14 cellular contexts compared by ENCODE assay signal in the genomic region with DNA sequence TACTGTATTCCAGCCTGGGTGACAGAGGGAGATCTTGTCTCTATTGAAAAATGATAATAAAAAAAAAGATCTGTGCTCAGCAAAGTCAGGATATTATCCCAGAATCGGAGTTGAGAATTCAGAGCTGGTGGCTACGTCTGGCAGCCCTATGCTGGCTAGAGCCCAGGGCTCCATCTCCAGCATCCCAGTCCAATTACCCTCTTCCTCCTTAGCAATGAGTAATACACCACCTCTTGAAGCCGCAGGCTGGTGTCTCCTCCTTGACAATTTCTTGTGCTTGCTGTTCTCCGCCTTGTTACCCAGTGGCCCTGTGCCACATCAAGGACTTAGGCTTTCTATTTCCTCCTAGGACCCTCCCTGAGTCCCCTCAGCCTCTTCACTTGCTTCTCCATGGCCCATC. TPM values are rescaled to one million over a fixed set of nuclear protein-coding genes. Genes with fewer than 3 reads are reported as not detected.
A peak's percentile ranks its signal among the peaks of the same experiment; 100 is the strongest.
DNase-seq lines count a peak whose midpoint lies in the region; TF ChIP-seq lines count a peak whose summit lies in the region.
"Had no signal": no experiment of that assay in that cellular context is flagged by ENCODE, and none has a peak within 500 bp of the region (broad histone marks: within the 10 kb centered on the region; RNA-seq: fewer than 3 reads in every experiment).

No MANE protein-coding gene starts in this region.

- in situ Hi-C loops in transverse colon (cut with MboI; ENCODE audit: low pct_ligation_motif_present in 1 of 4, low pct_unique_long_range_greater_than_20kb in 1 of 4, low sequenced_read_pairs in 3 of 4) = no loop called here

- TF ChIP-seq CTCF in endodermal cell (conservative IDR thresholded peaks at IDR 0.05) = no peak
- TF ChIP-seq CTCF in osteoblast (IDR thresholded peaks at IDR 0.05; ENCODE audit: extremely low read depth, low read depth, low read length) = no peak
- no peak for TF ChIP-seq CTCF in transverse colon (IDR thresholded peaks at IDR 0.05)

- H3K9me3 ChIP-seq in endodermal cell (ENCODE audit: control insufficient read depth, low read length) = no peaks in the 10 kb centered on the region
- H3K9me3 ChIP-seq in osteoblast (ENCODE audit: low read depth, low read length) = no peaks in the 10 kb centered on the region
- H3K9me3 ChIP-seq in transverse colon = no peaks in the 10 kb centered on the region
- H3K9me3 ChIP-seq: SJSA1 had no signal

- peaks cover 12% of the 10 kb centered on the region for H3K4me1 Mint-ChIP-seq in endodermal cell
- H3K4me1 Mint-ChIP-seq: CD4-positive, alpha-beta memory T cell had no signal

- TF ChIP-seq EP300 in transverse colon (IDR thresholded peaks at IDR 0.05; ENCODE audit: low read depth) = no peak

- no peaks in the 10 kb centered on the region for H3K79me2 ChIP-seq in osteoblast (ENCODE audit: insufficient read depth, low read length)

- H3K9ac ChIP-seq in endodermal cell (ENCODE audit: extremely low read depth, low read length, poor library complexity, severe bottlenecking) = no peak overlapping the region

- no peak overlapping the region for H3K27ac Mint-ChIP-seq in endodermal cell
- H3K27ac Mint-ChIP-seq: HFFc6 had no signal

- no peak for TF ChIP-seq POLR2A in transverse colon (IDR thresholded peaks at IDR 0.05)

- intact Hi-C loops in transverse colon (cut with DNase I; ENCODE audit: low total_unique reads) = no loop called here

- peak; percentile 49 for DNase-seq in Daoy (ENCODE audit: low read depth)
- peak; percentile 41 for DNase-seq in HT1080 (ENCODE audit: low read depth)
- DNase-seq in endodermal cell = peak; percentile 41
- peak; percentile 80 for DNase-seq in osteoblast (ENCODE audit: insufficient read length, low spot score, missing footprints)
- DNase-seq in transverse colon = no peak
- DNase-seq in GF-D8 (lab: John Stamatoyannopoulos, UW) = no peak
- DNase-seq in DMS79 (lab: John Stamatoyannopoulos, UW) = no peak
- DNase-seq: CD4-positive, alpha-beta memory T cell; DND-41; HFFc6; NCI-H187 treated with DMSO at 0.1 percent for 48 hours; NCI-H446 treated with DMSO at 0.1 percent for 48 hours; NCI-H774 had no signal

- no peaks in the 10 kb centered on the region for H3K36me3 Mint-ChIP-seq in endodermal cell (ENCODE audit: low read depth)
- H3K36me3 Mint-ChIP-seq: CD4-positive, alpha-beta memory T cell had no signal

- H3K4me1 ChIP-seq in endodermal cell (ENCODE audit: control insufficient read depth, insufficient read depth, low read length) (no peaks in the 10 kb centered on the region), osteoblast (ENCODE audit: insufficient read depth, low read length) (peaks cover 16% of the 10 kb centered on the region), transverse colon (no peaks in the 10 kb centered on the region)

- no peak overlapping the region for H3K4me3 ChIP-seq in endodermal cell (ENCODE audit: low read length)
- H3K4me3 ChIP-seq in osteoblast (ENCODE audit: insufficient read depth, low read length) = no peak overlapping the region
- no peak overlapping the region for H3K4me3 ChIP-seq in transverse colon
- H3K4me3 ChIP-seq: SJSA1 had no signal

- no peak overlapping the region for H3K4me3 Mint-ChIP-seq in endodermal cell
- H3K4me3 Mint-ChIP-seq: CD4-positive, alpha-beta memory T cell; HFFc6 had no signal

- no peak overlapping the region for H3K27ac ChIP-seq in endodermal cell (ENCODE audit: low read depth, low read length)
- H3K27ac ChIP-seq in osteoblast (ENCODE audit: low read depth, low read length) = no peak overlapping the region
- H3K27ac ChIP-seq in transverse colon = no peak overlapping the region
- H3K27ac ChIP-seq: SJSA1 had no signal

- H3K27me3 Mint-ChIP-seq in endodermal cell (ENCODE audit: insufficient read depth) = peaks cover 15% of the 10 kb centered on the region

- H2AFZ ChIP-seq in osteoblast (ENCODE audit: low read length) = no peak overlapping the region

- H3K9me3 Mint-ChIP-seq in endodermal cell = no peaks in the 10 kb centered on the region
- H3K9me3 Mint-ChIP-seq: HFFc6 had no signal

- H3K36me3 ChIP-seq in endodermal cell (ENCODE audit: control insufficient read depth, insufficient read depth, low read length) (no peaks in the 10 kb centered on the region), osteoblast (ENCODE audit: insufficient read depth, low read length) (no peaks in the 10 kb centered on the region), transverse colon (no peaks in the 10 kb centered on the region)
- H3K36me3 ChIP-seq: SJSA1 had no signal

- no peak overlapping the region for H3K4me2 ChIP-seq in osteoblast (ENCODE audit: insufficient read depth, low read length)

- H4K20me1 ChIP-seq in osteoblast (ENCODE audit: insufficient read depth, low read length) = no peaks in the 10 kb centered on the region

- WGBS in endodermal cell (ENCODE audit: insufficient coverage in 1 of 2, insufficient read length in 1 of 2), 2 experiments = 90 to 93% methylated on average over 2 to 4 of the region's 4 CpGs
- WGBS in transverse colon (ENCODE audit: low coverage in 1 of 2), 2 donors = 70 to 87% methylated on average over 1 to 4 of the region's 4 CpGs

- H3K27me3 ChIP-seq in endodermal cell (ENCODE audit: control insufficient read depth, insufficient read depth, low read length, poor library complexity, severe bottlenecking) = no peaks in the 10 kb centered on the region
- H3K27me3 ChIP-seq in osteoblast (ENCODE audit: insufficient read depth, low read length) = no peaks in the 10 kb centered on the region
- H3K27me3 ChIP-seq in transverse colon = no peaks in the 10 kb centered on the region
- H3K27me3 ChIP-seq: SJSA1 had no signal

RNA-seq across cellular contexts. Expression of gene DDX11, which starts 38.4 kb away (rescaled TPM):
- 36.1 and 36.8 TPM in 2 replicates for total RNA-seq in Daoy (2014; rRNA removed; shearing (Covaris generic))
- 38.2 and 41.1 TPM in 2 replicates for total RNA-seq in HT1080 (2014; rRNA removed; shearing (Covaris generic))
- polyA plus RNA-seq in HT1080 (2015; cell fraction: cytosol; rRNA removed) = 19.0 and 20.6 TPM in 2 replicates
- polyA plus RNA-seq in HT1080 (2015; cell fraction: nucleus; rRNA removed) = 186 and 190 TPM in 2 replicates
- total RNA-seq in endodermal cell (100 to 1,000 TPM; 136 to 298 TPM), osteoblast (15.9 and 28.9 TPM in 2 replicates), transverse colon (100 to 1,000 TPM in 1 of 4 donors, 10 to 100 TPM in 3; 28.6 to 161 (median 46.5) TPM)
- polyA plus RNA-seq in endodermal cell (2013, experiment 1 of 2) = 70.7 TPM
- 52.5 TPM for polyA plus RNA-seq in endodermal cell (2013, experiment 2 of 2)

Comparison
In these comparisons a context has a peak if more than half of its experiments do, and no peak if none do; other contexts are left out.
1. DNase-seq: peak in Daoy (single experiment), HT1080 (single experiment), endodermal cell (single experiment) and osteoblast (single experiment); none in transverse colon (single experiment), GF-D8 (single experiment) and DMS79 (single experiment).